In the genomic region with DNA sequence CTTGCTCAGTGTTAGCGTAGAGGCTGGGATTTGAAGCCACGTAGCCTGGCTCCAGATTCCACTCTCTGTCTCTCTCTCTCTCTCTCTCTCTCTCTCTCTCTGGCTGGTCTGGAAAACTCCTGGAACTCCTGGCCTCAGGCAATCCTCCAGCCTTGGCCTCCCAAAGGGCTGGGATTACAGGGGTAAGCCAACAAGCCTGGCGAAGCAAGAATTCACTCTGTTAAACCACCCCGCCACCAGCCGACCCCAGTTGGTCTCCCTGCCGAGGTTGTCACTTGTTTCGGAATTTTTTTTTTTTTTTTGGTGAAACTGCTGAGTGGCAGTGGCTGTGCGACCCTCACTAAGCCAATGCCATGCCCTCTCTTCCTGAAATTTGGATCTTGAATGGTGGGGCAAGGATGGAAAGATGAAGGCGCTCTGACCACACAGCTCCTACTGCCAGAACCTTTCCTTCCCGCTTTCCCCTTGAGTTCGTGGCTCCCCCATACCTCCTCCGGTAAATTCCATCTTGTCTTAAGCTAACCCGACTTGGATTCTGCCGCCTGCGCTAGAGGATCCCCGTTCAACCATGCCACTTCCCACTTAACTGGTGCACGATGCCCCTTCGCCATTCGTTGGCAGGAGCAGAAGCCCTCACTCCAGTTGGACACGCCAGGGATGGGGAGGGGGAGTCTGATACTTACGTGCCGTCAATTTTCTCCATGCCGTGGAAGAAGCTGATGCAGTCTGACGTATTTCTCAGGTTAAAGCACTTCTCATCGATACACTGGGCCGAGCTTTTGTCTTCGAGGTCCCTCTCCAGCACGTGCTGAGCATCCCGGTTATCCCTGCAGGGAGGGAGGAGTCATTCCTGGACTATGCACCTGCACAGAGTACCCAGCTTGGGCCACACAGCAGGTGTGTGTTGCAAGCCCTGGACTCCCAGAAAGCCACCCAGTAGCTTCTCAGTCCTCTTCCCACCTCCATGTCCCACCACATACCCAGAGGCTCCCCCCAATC, we compare ENCODE assay signal across 17 cellular contexts. TPM values are rescaled to one million over a fixed set of nuclear protein-coding genes. Genes with fewer than 3 reads are reported as not detected.
DNase-seq lines count a peak whose midpoint lies in the region; ATAC-seq, FAIRE-seq and TF ChIP-seq lines count a peak whose summit lies in the region.
"Had no signal": no experiment of that assay in that cellular context is flagged by ENCODE, and none has a peak within 500 bp of the region (broad histone marks: within the 10 kb centered on the region; RNA-seq: fewer than 3 reads in every experiment).

No MANE protein-coding gene starts in this region.

- H3K4me3 ChIP-seq in HepG2 (replicated peaks in 1 of 3; ENCODE audit: insufficient read depth in 1 of 3, low read depth in 2 of 3, low read length in 3 of 3): no peak overlapping the region
- no peak overlapping the region for H3K4me3 ChIP-seq in right lobe of liver
- H3K4me3 ChIP-seq in ascending aorta: no peak overlapping the region
- H3K4me3 ChIP-seq: BLaER1 treated with 17β-estradiol and CSF1 and Interleukin-3, amounts not matched to agents 10 nM and 100 nM; HAP-1 had no signal

- H3K36me3 ChIP-seq in HepG2 (replicated peaks in 1 of 2; ENCODE audit: control insufficient read depth in 1 of 2, insufficient read depth in 2 of 2, low read length in 2 of 2) (no peaks in the 10 kb centered on the region), right lobe of liver (no peaks in the 10 kb centered on the region), ascending aorta (no peaks in the 10 kb centered on the region)
- H3K36me3 ChIP-seq: BLaER1 treated with 17β-estradiol and CSF1 and Interleukin-3, amounts not matched to agents 10 nM and 100 nM; HAP-1 had no signal

- no peak for TF ChIP-seq CTCF in HepG2 (CRISPR knock-in tag; IDR thresholded peaks at IDR 0.05)
- no peak for TF ChIP-seq CTCF in right lobe of liver (IDR thresholded peaks at IDR 0.05)
- TF ChIP-seq CTCF in osteocyte (IDR thresholded peaks at IDR 0.05): no peak
- TF ChIP-seq CTCF in ascending aorta (IDR thresholded peaks at IDR 0.05): no peak

- no peak overlapping the region for H3K9ac ChIP-seq in HepG2 (ENCODE audit: insufficient read depth, low read depth, low read length)
- H3K9ac ChIP-seq: BLaER1 treated with 17β-estradiol and CSF1 and Interleukin-3, amounts not matched to agents 10 nM and 100 nM had no signal

- H3K9me3 ChIP-seq in HepG2 (ENCODE audit: low read length) (no peaks in the 10 kb centered on the region), right lobe of liver (no peaks in the 10 kb centered on the region), ascending aorta (no peaks in the 10 kb centered on the region)
- H3K9me3 ChIP-seq: BLaER1 treated with 17β-estradiol and CSF1 and Interleukin-3, amounts not matched to agents 10 nM and 100 nM; HAP-1 had no signal

- CTCF ChIA-PET in HepG2 (lab: Yijun Ruan, JAX; ENCODE audit: low intra/inter-chr PET ratio, low total read pairs): no interaction called here
- CTCF ChIA-PET in activated CD4-positive, alpha-beta memory T cell treated with anti-CD3 and anti-CD28 coated beads for 36 hours (lab: Charles Lee): no interaction called here

- H3K79me2 ChIP-seq in HepG2 (ENCODE audit: insufficient read depth, low read length): no peaks in the 10 kb centered on the region

- ATAC-seq in HepG2 (peak; percentile 65), right lobe of liver (no peak), GM19467 (IDR thresholded peaks at IDR 0.05; ENCODE audit: unreplicated experiment) (no peak)
- ATAC-seq: CD8-positive, alpha-beta T cell had no signal

- no peak for TF ChIP-seq RAD21 in HepG2 (CRISPR knock-in tag; IDR thresholded peaks at IDR 0.05)

- no peak overlapping the region for H3K4me3 Mint-ChIP-seq in osteocyte (ENCODE audit: unreplicated experiment)
- H3K4me3 Mint-ChIP-seq in activated CD4-positive, alpha-beta memory T cell treated with anti-CD3 and anti-CD28 coated beads for 36 hours: no peak overlapping the region
- H3K4me3 Mint-ChIP-seq: B cell; CD8-positive, alpha-beta T cell had no signal

- H3K9me3 Mint-ChIP-seq in osteocyte (ENCODE audit: unreplicated experiment): no peaks in the 10 kb centered on the region
- no peaks in the 10 kb centered on the region for H3K9me3 Mint-ChIP-seq in activated CD4-positive, alpha-beta memory T cell treated with anti-CD3 and anti-CD28 coated beads for 36 hours
- H3K9me3 Mint-ChIP-seq: CD8-positive, alpha-beta T cell had no signal

- intact Hi-C loops in HepG2 (cut with micrococcal nuclease; ENCODE audit: unreplicated experiment) (no loop called here), right lobe of liver (cut with DNase I) (no loop called here), ascending aorta (cut with DNase I) (no loop called here)
- intact Hi-C loops in activated CD4-positive, alpha-beta memory T cell treated with anti-CD3 and anti-CD28 coated beads for 36 hours (cut with micrococcal nuclease): no loop called here

- in situ Hi-C loops in HepG2 (cut with HindIII; ENCODE audit: extremely low pct_ligation_motif_present, low pct_unique_long_range_greater_than_20kb): no loop called here

- H3K27me3 Mint-ChIP-seq in osteocyte (ENCODE audit: unreplicated experiment): no peaks in the 10 kb centered on the region
- H3K27me3 Mint-ChIP-seq in activated CD4-positive, alpha-beta memory T cell treated with anti-CD3 and anti-CD28 coated beads for 36 hours: peaks cover 3% of the 10 kb centered on the region

- WGBS in HepG2 (ENCODE audit: low lambda C conversion rate): 57% methylated on average over 29 of the region's 29 CpGs
- WGBS in right lobe of liver (ENCODE audit: insufficient coverage, low coverage, low lambda C conversion rate, missing lambda C conversion rate): 65% methylated on average over 10 of the region's 29 CpGs

- H4K20me1 ChIP-seq in HepG2 (ENCODE audit: insufficient read depth, low read length): no peaks in the 10 kb centered on the region
- H4K20me1 ChIP-seq: BLaER1 treated with 17β-estradiol and CSF1 and Interleukin-3, amounts not matched to agents 10 nM and 100 nM had no signal

- no TSS peak for BruUV-seq in HepG2 (replicated peaks; lab: Mats Ljungman, UMichigan)

- no peak for FAIRE-seq in HepG2 (lab: Jason Lieb, UNC)

- H3K27me3 ChIP-seq in HepG2 (ENCODE audit: control insufficient read depth in 1 of 2, insufficient read depth in 2 of 2, low read length in 2 of 2) (peaks cover 8 to 38% of the 10 kb centered on the region in 2 experiments; a peak in 3 of 5 replicates), right lobe of liver (no peaks in the 10 kb centered on the region), ascending aorta (no peaks in the 10 kb centered on the region)
- H3K27me3 ChIP-seq: BLaER1 treated with 17β-estradiol and CSF1 and Interleukin-3, amounts not matched to agents 10 nM and 100 nM had no signal

- H3K4me1 Mint-ChIP-seq in osteocyte (ENCODE audit: unreplicated experiment): no peaks in the 10 kb centered on the region
- no peaks in the 10 kb centered on the region for H3K4me1 Mint-ChIP-seq in activated CD4-positive, alpha-beta memory T cell treated with anti-CD3 and anti-CD28 coated beads for 36 hours (ENCODE audit: low read depth)
- H3K4me1 Mint-ChIP-seq: B cell had no signal

- H3K27ac Mint-ChIP-seq in osteocyte (ENCODE audit: unreplicated experiment): no peak overlapping the region
- H3K27ac Mint-ChIP-seq in activated CD4-positive, alpha-beta memory T cell treated with anti-CD3 and anti-CD28 coated beads for 36 hours: no peak overlapping the region
- H3K27ac Mint-ChIP-seq: B cell; CD8-positive, alpha-beta T cell had no signal

- POLR2A ChIA-PET in HepG2 (lab: Yijun Ruan, JAX): no interaction called here
- POLR2A ChIA-PET in activated CD4-positive, alpha-beta memory T cell treated with anti-CD3 and anti-CD28 coated beads for 36 hours (lab: Charles Lee): no interaction called here

- no peak overlapping the region for H3K4me2 ChIP-seq in HepG2 (ENCODE audit: low read depth, low read length)
- H3K4me2 ChIP-seq: BLaER1 treated with 17β-estradiol and CSF1 and Interleukin-3, amounts not matched to agents 10 nM and 100 nM had no signal

- H3K36me3 Mint-ChIP-seq in osteocyte (ENCODE audit: unreplicated experiment): no peaks in the 10 kb centered on the region
- no peaks in the 10 kb centered on the region for H3K36me3 Mint-ChIP-seq in activated CD4-positive, alpha-beta memory T cell treated with anti-CD3 and anti-CD28 coated beads for 36 hours
- H3K36me3 Mint-ChIP-seq: CD8-positive, alpha-beta T cell had no signal

- no peak overlapping the region for H2AFZ ChIP-seq in HepG2 (ENCODE audit: low read length)

- no peak for TF ChIP-seq EP300 in HepG2 (IDR thresholded peaks at IDR 0.05; ENCODE audit: low read depth in 2 of 2, low read length in 2 of 2)
- no peak for TF ChIP-seq EP300 in HepG2 (CRISPR knock-in tag; IDR thresholded peaks at IDR 0.05; ENCODE audit: borderline replicate concordance)

- H3K4me1 ChIP-seq in HepG2 (ENCODE audit: insufficient read depth, low read length) (peaks cover 24% of the 10 kb centered on the region), right lobe of liver (no peaks in the 10 kb centered on the region), ascending aorta (no peaks in the 10 kb centered on the region)
- H3K4me1 ChIP-seq: HAP-1 had no signal

- H3K27ac ChIP-seq in HepG2 (ENCODE audit: extremely low read length, insufficient read depth, low read length): no peak overlapping the region
- H3K27ac ChIP-seq in right lobe of liver: no peak overlapping the region
- H3K27ac ChIP-seq in ascending aorta: no peak overlapping the region
- H3K27ac ChIP-seq: BLaER1 treated with 17β-estradiol and CSF1 and Interleukin-3, amounts not matched to agents 10 nM and 100 nM had no signal

- DNase-seq in HepG2 (ENCODE audit: low spot score) (no peak), right lobe of liver (no peak), mesenteric fat pad (ENCODE audit: low spot score) (peak; percentile 65), osteocyte (ENCODE audit: extremely low spot score, unreplicated experiment) (peak; percentile 65), ureter (ENCODE audit: low spot score) (peak; percentile 36), ascending aorta (ENCODE audit: low spot score in 2 of 2) (no peak)
- DNase-seq in activated CD4-positive, alpha-beta memory T cell treated with anti-CD3 and anti-CD28 coated beads for 36 hours: no peak
- DNase-seq: Calu3; CD8-positive, alpha-beta T cell; DMS79 treated with DMSO at 0.1 percent for 48 hours; GF-D8 had no signal

- TF ChIP-seq POLR2A in HepG2 (IDR thresholded peaks at IDR 0.05; ENCODE audit: insufficient read depth in 1 of 2, low read depth in 2 of 2, low read length in 2 of 2) (no peak), right lobe of liver (IDR thresholded peaks at IDR 0.05) (no peak)

RNA-seq across cellular contexts. Expression of a gene that starts 13.1 kb away (rescaled TPM):
- not detected in 2 replicates for total RNA-seq in HepG2 (2016; rRNA removed; fragmentation: Illumina TruSeq; extraction: Trizol)
- total RNA-seq in HepG2 (2016; cell fraction: cytosol; rRNA removed; fragmentation: Illumina TruSeq; extraction: Trizol; ENCODE audit: low read depth): not detected in 2 replicates
- total RNA-seq in HepG2 (2016; cell fraction: insoluble cytoplasmic fraction; rRNA removed; fragmentation: Illumina TruSeq; extraction: Trizol): not detected in 2 replicates
- not detected in 2 replicates for total RNA-seq in HepG2 (2016; cell fraction: membrane; rRNA removed; fragmentation: Illumina TruSeq; extraction: Trizol)
- total RNA-seq in HepG2 (2016; cell fraction: nucleus; rRNA removed; fragmentation: Illumina TruSeq; extraction: Trizol): not detected in 2 replicates
- polyA plus RNA-seq in HepG2 (2011; rRNA removed): 0.16 and 0.25 TPM in 2 replicates
- polyA plus RNA-seq in HepG2 (2011; cell fraction: cytosol; rRNA removed): 0.08 TPM in 1 of 2 replicates, not detected in the other
- 0.12 and 0.16 TPM in 2 replicates for polyA plus RNA-seq in HepG2 (2011; cell fraction: nucleus; rRNA removed)
- polyA plus RNA-seq in HepG2 (2012): 0.39 and 0.84 TPM in 2 replicates
- not detected in 2 replicates for polyA plus RNA-seq in HepG2 (2016; cell fraction: cytosol; fragmentation: Illumina TruSeq; extraction: Trizol; ENCODE audit: low read depth)
- polyA plus RNA-seq in HepG2 (2016; cell fraction: insoluble cytoplasmic fraction; fragmentation: Illumina TruSeq; extraction: Trizol; ENCODE audit: low read depth): not detected in 2 replicates
- polyA plus RNA-seq in HepG2 (2016; cell fraction: membrane; fragmentation: Illumina TruSeq; extraction: Trizol; ENCODE audit: low read depth): not detected in 2 replicates
- not detected in 2 replicates for polyA plus RNA-seq in HepG2 (2016; cell fraction: nucleus; fragmentation: Illumina TruSeq; extraction: Trizol; ENCODE audit: insufficient read depth, low read depth)
- not detected in 2 replicates for polyA minus RNA-seq in HepG2 (2011; rRNA and poly(A)+ RNA removed; ENCODE audit: low replicate concordance)
- not detected in 2 replicates for polyA minus RNA-seq in HepG2 (2011; cell fraction: cytosol; rRNA and poly(A)+ RNA removed)
- 0.64 and 1.2 TPM in 2 replicates for polyA minus RNA-seq in HepG2 (2011; cell fraction: nucleus; rRNA and poly(A)+ RNA removed)
- 1 to 10 TPM in 1 of 6 experiments, under 1 TPM in 3, not detected in 2; 0.20 to 1.3 (median 0.69) TPM for total RNA-seq in right lobe of liver
- not detected for total RNA-seq in mesenteric fat pad
- 0.50 TPM in 1 of 2 replicates, not detected in the other for total RNA-seq in osteocyte
- total RNA-seq in ureter: 8.0 TPM
- total RNA-seq in ascending aorta: not detected
- total RNA-seq in activated CD4-positive, alpha-beta memory T cell treated with anti-CD3 and anti-CD28 coated beads for 36 hours: under 1 TPM in 1 of 2 experiments, not detected in 1; 0.15 TPM
- total RNA-seq: A172; Calu3; CD8-positive, alpha-beta T cell; H4 had no signal

Comparison
In these comparisons a context has a peak if more than half of its experiments do, and no peak if none do; other contexts are left out.
1. DNase-seq: peak in mesenteric fat pad (single experiment), osteocyte (single experiment) and ureter (single experiment); none in HepG2 (single experiment), right lobe of liver (0 of 3), ascending aorta (0 of 2) and activated CD4-positive, alpha-beta memory T cell treated with anti-CD3 and anti-CD28 coated beads for 36 hours (single experiment).